ENCODE assay signal across 1 cellular context in genomic region chr16:87853411-87854052, GRCh38.
A peak's percentile ranks its signal among the peaks of the same experiment; 100 is the strongest.
TF ChIP-seq lines count a peak whose summit lies in the region.

No MANE protein-coding gene starts in this region.

TF ChIP-seq in K562, 482 proteins besides CTCF, POLR2A, EP300 and RAD21 (continued from another document and continues in another):
- peak; percentile 76; the same call in 1 of the 2 replicates for TF ChIP-seq GTF2E2 (tag; IDR thresholded peaks at IDR 0.05)
- 0 out of 2 replicates have a peak, but pooled peaks have one; percentile 54 for TF ChIP-seq ZBTB26 (CRISPR knock-in tag; IDR thresholded peaks at IDR 0.05)
- no peak for TF ChIP-seq ATF1 (CRISPR knock-in tag; IDR thresholded peaks at IDR 0.05)
- peak; percentile 14; the same call in 1 of the 2 replicates for TF ChIP-seq ATF1 (tag; IDR thresholded peaks at IDR 0.05)
- no peak for TF ChIP-seq ZNF551 (CRISPR knock-in tag; IDR thresholded peaks at IDR 0.05)
- no peak for TF ChIP-seq BRF1 (IDR thresholded peaks at IDR 0.05; ENCODE audit: borderline replicate concordance, extremely low read depth, insufficient read length)
- no peak for TF ChIP-seq ZBTB1 (CRISPR knock-in tag; IDR thresholded peaks at IDR 0.05; ENCODE audit: borderline replicate concordance, low read depth)
- peak; percentile 34; the same call in 1 of the 2 replicates for TF ChIP-seq NCOA1 (IDR thresholded peaks at IDR 0.05; ENCODE audit: low read depth)
- TF ChIP-seq ZFPM2 (CRISPR knock-in tag; IDR thresholded peaks at IDR 0.05), result no peak
- TF ChIP-seq CTBP1 (IDR thresholded peaks at IDR 0.05; ENCODE audit: borderline replicate concordance), result peak; percentile 42
- TF ChIP-seq FOXK2 (conservative IDR thresholded peaks at IDR 0.05 in 1 of 2, IDR thresholded peaks at IDR 0.05 in 1 of 2; ENCODE audit: low read depth in 2 of 2), result no peak
- no peak for TF ChIP-seq TAL1 (IDR thresholded peaks at IDR 0.05)
- TF ChIP-seq PKNOX1 (IDR thresholded peaks at IDR 0.05), result no peak
- peak; percentile 65; the same call in 1 of the 2 replicates for TF ChIP-seq MGA (IDR thresholded peaks at IDR 0.05)
- no peak; the same call in 1 of the 2 replicates for TF ChIP-seq ZNF584 (CRISPR knock-in tag; IDR thresholded peaks at IDR 0.05; ENCODE audit: low read depth)
- TF ChIP-seq ZNF184 (CRISPR knock-in tag; IDR thresholded peaks at IDR 0.05), result no peak
- peak in 1 of 2 experiments; percentile 100; a peak in 2 of 4 replicates for TF ChIP-seq ARNT (IDR thresholded peaks at IDR 0.05)
- no peak for TF ChIP-seq C11orf30 (IDR thresholded peaks at IDR 0.05; ENCODE audit: low read depth)
- TF ChIP-seq ZNF253 (CRISPR knock-in tag; conservative IDR thresholded peaks at IDR 0.05), result no peak
- no peak for TF ChIP-seq CBX2 (IDR thresholded peaks at IDR 0.05; ENCODE audit: insufficient read depth, low read length, poor library complexity, severe bottlenecking)
- TF ChIP-seq BRF2 (IDR thresholded peaks at IDR 0.05; ENCODE audit: borderline replicate concordance, insufficient read depth, insufficient read length), result no peak
- no peak for TF ChIP-seq GABPB1 (CRISPR knock-in tag; IDR thresholded peaks at IDR 0.05)
- TF ChIP-seq ZNF354B (CRISPR knock-in tag; IDR thresholded peaks at IDR 0.05), result peak; percentile 11; the same call in 1 of the 2 replicates
- no peak for TF ChIP-seq ZNF318 (IDR thresholded peaks at IDR 0.05; ENCODE audit: borderline replicate concordance in 1 of 2, low read depth in 1 of 2)
- no peak for TF ChIP-seq SRSF1 (IDR thresholded peaks at IDR 0.05; ENCODE audit: low read depth, low read length)
- peak; percentile 90 for TF ChIP-seq EP400 (IDR thresholded peaks at IDR 0.05)
- no peak for TF ChIP-seq BRCA1 (IDR thresholded peaks at IDR 0.05)
- TF ChIP-seq BRCA1 (CRISPR knock-in tag; IDR thresholded peaks at IDR 0.05), result no peak
- TF ChIP-seq ZNF583 (CRISPR knock-in tag; IDR thresholded peaks at IDR 0.05), result peak; percentile 79
- TF ChIP-seq NFYB (IDR thresholded peaks at IDR 0.05; ENCODE audit: extremely low read depth, insufficient read length), result no peak
- no peak for TF ChIP-seq ZNF134 (CRISPR knock-in tag; conservative IDR thresholded peaks at IDR 0.05)
- no peak for TF ChIP-seq PREB (CRISPR knock-in tag; IDR thresholded peaks at IDR 0.05)
- TF ChIP-seq ZNF311 (CRISPR knock-in tag; IDR thresholded peaks at IDR 0.05), result peak; percentile 89
